ENCODE assay signal across 28 cellular contexts in the genomic region with DNA sequence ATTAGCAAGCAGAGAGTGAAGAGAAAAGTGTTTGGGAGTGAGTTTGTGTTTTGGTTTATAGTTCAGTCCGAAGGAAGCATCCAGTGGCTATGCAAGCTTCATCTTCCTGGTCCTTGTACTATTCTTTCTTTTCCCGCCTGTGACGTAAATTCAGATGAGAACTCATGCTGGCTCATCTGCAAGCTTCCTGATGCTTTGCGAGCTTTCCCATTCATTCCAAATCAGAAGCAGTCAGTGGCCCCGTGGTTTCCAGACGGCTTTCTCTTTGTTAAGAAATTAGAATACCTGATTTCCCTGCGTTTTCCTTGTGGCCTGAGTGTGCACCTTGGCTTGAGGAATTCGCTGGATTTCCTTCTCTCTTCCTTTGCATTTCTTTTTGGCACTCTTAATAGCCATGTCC.
"Had no signal": no experiment of that assay in that cellular context is flagged by ENCODE, and none has a peak within 500 bp of the region (broad histone marks: within the 10 kb centered on the region; RNA-seq: fewer than 3 reads in every experiment).

No MANE protein-coding gene starts in this region.

- H3K36me3 ChIP-seq: prostate gland had no signal

- H3K4me3 Mint-ChIP-seq: activated CD4-positive, alpha-beta T cell treated with anti-CD3 and anti-CD28 coated beads, Interleukin-2, amount 10 ng/mL, durations not matched to agents 7 days and 5 days; activated CD8-positive, alpha-beta memory T cell treated with anti-CD3 and anti-CD28 coated beads, Interleukin-2, amount 10 ng/mL, durations not matched to agents 7 days and 5 days; activated CD8-positive, alpha-beta T cell treated with anti-CD3 and anti-CD28 coated beads for 36 hours; activated naive CD8-positive, alpha-beta T cell; activated T-helper 1 cell treated with anti-CD3 and anti-CD28 coated beads, Interleukin-12 subunit alpha, Interleukin-12 subunit beta, Interleukin-2, Interleukin-4 antibody, amounts not matched to agents 30 ng/mL and 10 ng/mL and 1 ng/mL, durations not matched to agents 14 hours and 24 hours and 36 hours; mesothelial cell of epicardium; natural killer cell had no signal

- H3K4me2 ChIP-seq: hepatocyte had no signal

- H3K27ac ChIP-seq: adrenal gland, hepatocyte, left ventricle myocardium inferior, prostate gland, thoracic aorta, upper lobe of right lung, VCaP had no signal

- H2AFZ ChIP-seq: hepatocyte had no signal

- DNase-seq: activated CD4-positive, alpha-beta T cell treated with anti-CD3 and anti-CD28 coated beads, Interleukin-2, amount 10 ng/mL, durations not matched to agents 7 days and 5 days; activated CD4-positive, CD25-positive, alpha-beta regulatory T cell treated with anti-CD3 and anti-CD28 coated beads, Interleukin-2, amount 50 U/mL, for 72 hours; activated CD8-positive, alpha-beta memory T cell treated with anti-CD3 and anti-CD28 coated beads, Interleukin-2, amount 10 ng/mL, durations not matched to agents 7 days and 5 days; activated CD8-positive, alpha-beta T cell treated with anti-CD3 and anti-CD28 coated beads for 36 hours; activated gamma-delta T cell treated with Interleukin-2 at 50 U/mL for 16 hours; activated T-cell treated with anti-CD3 and anti-CD28 coated beads for 4 hours; adrenal gland; central memory CD4-positive, alpha-beta T cell; effector memory CD4-positive, alpha-beta T cell; glutamatergic neuron; kidney glomerular epithelial cell; left ventricle myocardium inferior; natural killer cell; stimulated activated CD4-positive, alpha-beta T cell treated with anti-CD3 and anti-CD28 coated beads, Interleukin-4, amount 100 ng/mL, for 1 hour; stimulated activated naive CD4-positive, alpha-beta T cell treated with Interleukin-2 at 50 U/mL for 16 hours; upper lobe of right lung had no signal

- H3K4me3 ChIP-seq: adrenal gland, hepatocyte, left ventricle myocardium inferior, prostate gland, thoracic aorta, upper lobe of right lung had no signal

- ATAC-seq: activated CD8-positive, alpha-beta memory T cell treated with anti-CD3 and anti-CD28 coated beads, Interleukin-2, amount 10 ng/mL, durations not matched to agents 7 days and 5 days; activated CD8-positive, alpha-beta T cell treated with anti-CD3 and anti-CD28 coated beads for 36 hours; esophagus mucosa; natural killer cell; upper lobe of right lung had no signal

- H3K79me2 ChIP-seq: hepatocyte had no signal

- H3K9me3 ChIP-seq: adrenal gland, prostate gland, upper lobe of right lung had no signal

- H3K4me1 ChIP-seq: prostate gland, upper lobe of right lung had no signal

- H3K27me3 Mint-ChIP-seq: activated CD4-positive, alpha-beta T cell treated with anti-CD3 and anti-CD28 coated beads, Interleukin-2, amount 10 ng/mL, durations not matched to agents 7 days and 5 days; activated CD8-positive, alpha-beta memory T cell treated with anti-CD3 and anti-CD28 coated beads, Interleukin-2, amount 10 ng/mL, durations not matched to agents 7 days and 5 days; activated CD8-positive, alpha-beta T cell treated with anti-CD3 and anti-CD28 coated beads for 36 hours; activated naive CD8-positive, alpha-beta T cell had no signal

- H3K27me3 ChIP-seq: adrenal gland, hepatocyte, upper lobe of right lung had no signal

- H3K4me1 Mint-ChIP-seq: natural killer cell had no signal

- H3K27ac Mint-ChIP-seq: activated CD4-positive, alpha-beta T cell treated with anti-CD3 and anti-CD28 coated beads, Interleukin-2, amount 10 ng/mL, durations not matched to agents 7 days and 5 days; activated CD8-positive, alpha-beta memory T cell treated with anti-CD3 and anti-CD28 coated beads, Interleukin-2, amount 10 ng/mL, durations not matched to agents 7 days and 5 days; activated CD8-positive, alpha-beta T cell treated with anti-CD3 and anti-CD28 coated beads for 36 hours; activated naive CD8-positive, alpha-beta T cell; activated T-helper 1 cell treated with anti-CD3 and anti-CD28 coated beads, Interleukin-12 subunit alpha, Interleukin-12 subunit beta, Interleukin-2, Interleukin-4 antibody, amounts not matched to agents 30 ng/mL and 10 ng/mL and 1 ng/mL, durations not matched to agents 14 hours and 24 hours and 36 hours; mesothelial cell of epicardium; natural killer cell had no signal

- FAIRE-seq: astrocyte, colon, endothelial cell of umbilical vein, frontal cortex had no signal
